ENCODE assay signal across 1 cellular context in genomic region chr2:212451786-212452200, GRCh38.
TF ChIP-seq lines count a peak whose summit lies in the region.

No MANE protein-coding gene starts in this region.

TF ChIP-seq in HepG2, 621 proteins besides CTCF, POLR2A, EP300 and RAD21 (continued from another document and continues in another):
- TF ChIP-seq THYN1 (CRISPR knock-in tag; IDR thresholded peaks at IDR 0.05; ENCODE audit: borderline replicate concordance, low read depth) (no peak), ZBTB10 (CRISPR knock-in tag; IDR thresholded peaks at IDR 0.05; ENCODE audit: borderline replicate concordance) (no peak), ATF4 (CRISPR knock-in tag; IDR thresholded peaks at IDR 0.05) (peak in 1 of 2 experiments; percentile 92; a peak in 2 of 4 replicates), ZFP36 (IDR thresholded peaks at IDR 0.05; ENCODE audit: borderline replicate concordance, low read depth, low read length, partially characterized antibody) (no peak), NR2F6 (IDR thresholded peaks at IDR 0.05) (no peak), NR2F6 (CRISPR knock-in tag; IDR thresholded peaks at IDR 0.05) (peak; percentile 21; the same call in 1 of the 2 replicates), ZKSCAN5 (CRISPR knock-in tag; IDR thresholded peaks at IDR 0.05) (no peak), ZNF616 (CRISPR knock-in tag; IDR thresholded peaks at IDR 0.05; ENCODE audit: low read depth) (no peak), MAZ (IDR thresholded peaks at IDR 0.05; ENCODE audit: borderline replicate concordance, low read depth, low read length) (no peak), MAZ (CRISPR knock-in tag; IDR thresholded peaks at IDR 0.05; ENCODE audit: low read depth) (no peak), KLF15 (CRISPR knock-in tag; IDR thresholded peaks at IDR 0.05; ENCODE audit: borderline replicate concordance) (no peak), POLR2AphosphoS2 (IDR thresholded peaks at IDR 0.05; ENCODE audit: low read depth, low read length) (no peak), ZNF180 (CRISPR knock-in tag; IDR thresholded peaks at IDR 0.05; ENCODE audit: borderline replicate concordance, low read depth) (no peak), BCL3 (CRISPR knock-in tag; IDR thresholded peaks at IDR 0.05) (no peak), TERF1 (CRISPR knock-in tag; IDR thresholded peaks at IDR 0.05) (no peak), PHF21A (CRISPR knock-in tag; IDR thresholded peaks at IDR 0.05) (0 out of 2 replicates have a peak, but pooled peaks have one; percentile 20), NFE2L2 (IDR thresholded peaks at IDR 0.05; ENCODE audit: low read length) (no peak), ERF (CRISPR knock-in tag; IDR thresholded peaks at IDR 0.05) (no peak), RNF2 (conservative IDR thresholded peaks at IDR 0.05; ENCODE audit: low read depth) (no peak), ZNF281 (CRISPR knock-in tag; IDR thresholded peaks at IDR 0.05; ENCODE audit: borderline replicate concordance) (peak; percentile 45; the same call in 1 of the 2 replicates), PITX1 (CRISPR knock-in tag; IDR thresholded peaks at IDR 0.05) (no peak), GATAD2A (CRISPR knock-in tag; IDR thresholded peaks at IDR 0.05) (peak; percentile 83), ZNF335 (CRISPR knock-in tag; IDR thresholded peaks at IDR 0.05) (no peak), KLF16 (CRISPR knock-in tag; IDR thresholded peaks at IDR 0.05) (no peak), STAT5B (CRISPR knock-in tag; IDR thresholded peaks at IDR 0.05) (no peak), AKAP8 (CRISPR knock-in tag; IDR thresholded peaks at IDR 0.05) (no peak), NFIB (CRISPR knock-in tag; IDR thresholded peaks at IDR 0.05; ENCODE audit: borderline replicate concordance) (no peak), ZFYVE20 (CRISPR knock-in tag; IDR thresholded peaks at IDR 0.05; ENCODE audit: borderline replicate concordance, low read depth) (no peak), ZSCAN31 (CRISPR knock-in tag; IDR thresholded peaks at IDR 0.05; ENCODE audit: low read depth) (no peak), HES4 (CRISPR knock-in tag; IDR thresholded peaks at IDR 0.05; ENCODE audit: borderline replicate concordance) (no peak), DMAP1 (CRISPR knock-in tag; IDR thresholded peaks at IDR 0.05) (no peak), ZNF709 (CRISPR knock-in tag; IDR thresholded peaks at IDR 0.05) (no peak), ZSCAN29 (CRISPR knock-in tag; conservative IDR thresholded peaks at IDR 0.05) (no peak), ZSCAN12 (CRISPR knock-in tag; IDR thresholded peaks at IDR 0.05) (no peak), REST (IDR thresholded peaks at IDR 0.05; ENCODE audit: borderline replicate concordance in 1 of 2, low read depth in 1 of 2, low read length in 2 of 2) (no peak), ZNF343 (CRISPR knock-in tag; IDR thresholded peaks at IDR 0.05) (no peak), TCF7L2 (IDR thresholded peaks at IDR 0.05; ENCODE audit: low read depth, low read length) (peak; percentile 35; the same call in 1 of the 2 replicates), ZNF691 (CRISPR knock-in tag; IDR thresholded peaks at IDR 0.05; ENCODE audit: borderline replicate concordance, low read depth) (no peak), ZMAT5 (CRISPR knock-in tag; IDR thresholded peaks at IDR 0.05; ENCODE audit: borderline replicate concordance, low read depth) (no peak), AKNA (CRISPR knock-in tag; IDR thresholded peaks at IDR 0.05; ENCODE audit: borderline replicate concordance) (no peak), ZNF772 (CRISPR knock-in tag; IDR thresholded peaks at IDR 0.05) (no peak), ZSCAN9 (CRISPR knock-in tag; IDR thresholded peaks at IDR 0.05; ENCODE audit: borderline replicate concordance) (no peak)
